26 cellular contexts compared by ENCODE assay signal in the genomic region with DNA sequence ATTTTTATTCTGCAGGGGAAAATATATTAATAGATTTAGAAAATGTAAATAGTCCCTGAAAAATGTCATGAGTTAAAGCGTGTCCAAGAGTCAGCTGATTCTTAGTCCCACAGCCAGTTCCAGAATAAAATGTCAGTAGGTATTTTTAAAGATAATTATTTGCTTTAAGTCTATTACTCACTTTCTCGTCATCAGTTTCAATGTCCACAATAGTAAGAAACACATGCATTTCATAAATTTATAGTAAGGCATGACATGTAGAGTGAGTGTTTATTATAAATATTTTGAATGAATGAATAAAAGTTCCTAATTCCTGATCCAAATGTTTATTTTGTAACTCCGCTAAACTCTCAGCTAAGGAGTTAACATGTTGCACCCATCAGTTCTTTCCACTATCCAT.
A peak's percentile ranks its signal among the peaks of the same experiment; 100 is the strongest.
DNase-seq lines count a peak whose midpoint lies in the region; ATAC-seq, FAIRE-seq and TF ChIP-seq lines count a peak whose summit lies in the region.
"Had no signal": no experiment of that assay in that cellular context is flagged by ENCODE, and none has a peak within 500 bp of the region (broad histone marks: within the 10 kb centered on the region; RNA-seq: fewer than 3 reads in every experiment).

No MANE protein-coding gene starts in this region.

- H3K27ac ChIP-seq in IMR-90 (ENCODE audit: insufficient read depth, low read length) (peak overlapping the region; percentile 87), smooth muscle cell (ENCODE audit: low read depth) (peak overlapping the region; percentile 80), Peyer's patch (no peak overlapping the region)
- H3K27ac ChIP-seq: SK-N-MC had no signal

- TF ChIP-seq POLR2A in IMR-90 (IDR thresholded peaks at IDR 0.05; ENCODE audit: low read depth, low read length) (no peak), Peyer's patch (IDR thresholded peaks at IDR 0.05) (no peak)

- H3K4me3 Mint-ChIP-seq in chondrocyte (ENCODE audit: unreplicated experiment): no peak overlapping the region
- no peak overlapping the region for H3K4me3 Mint-ChIP-seq in activated T-cell treated with anti-CD3 and anti-CD28 coated beads, Interleukin-2, amount 50 U/mL, for 24 hours
- H3K4me3 Mint-ChIP-seq: CD4-positive, alpha-beta memory T cell had no signal

- H3K36me3 Mint-ChIP-seq in chondrocyte (ENCODE audit: low read depth): no peaks in the 10 kb centered on the region
- no peaks in the 10 kb centered on the region for H3K36me3 Mint-ChIP-seq in activated T-cell treated with anti-CD3 and anti-CD28 coated beads, Interleukin-2, amount 50 U/mL, for 24 hours (ENCODE audit: low read depth)
- H3K36me3 Mint-ChIP-seq: CD4-positive, alpha-beta memory T cell had no signal

- peak overlapping the region; percentile 99 for H2BK120ac ChIP-seq in IMR-90 (ENCODE audit: low read depth, low read length)

- peak overlapping the region; percentile 98; the same call in 1 of the 2 replicates for H3K14ac ChIP-seq in IMR-90 (replicated peaks; ENCODE audit: low read depth, low read length)

- peaks cover 8% of the 10 kb centered on the region for H3K4me1 Mint-ChIP-seq in chondrocyte (ENCODE audit: low read depth)
- no peaks in the 10 kb centered on the region for H3K4me1 Mint-ChIP-seq in activated T-cell treated with anti-CD3 and anti-CD28 coated beads, Interleukin-2, amount 50 U/mL, for 24 hours (ENCODE audit: low read depth)
- H3K4me1 Mint-ChIP-seq: CD4-positive, alpha-beta memory T cell had no signal

- H3K36me3 ChIP-seq in IMR-90 (ENCODE audit: control insufficient read depth, insufficient read depth, low read length): no peaks in the 10 kb centered on the region
- H3K36me3 ChIP-seq in smooth muscle cell (ENCODE audit: low read depth): no peaks in the 10 kb centered on the region
- H3K36me3 ChIP-seq in Peyer's patch: no peaks in the 10 kb centered on the region

- H3K9ac ChIP-seq in IMR-90 (ENCODE audit: low read depth, low read length): no peak overlapping the region
- peak overlapping the region; percentile 71 for H3K9ac ChIP-seq in smooth muscle cell (ENCODE audit: low read depth)

- no peak overlapping the region for H2AK9ac ChIP-seq in IMR-90 (replicated peaks; ENCODE audit: low read depth, low read length, poor library complexity)

- in situ Hi-C loops in IMR-90 (cut with MboI; ENCODE audit: low sequenced_read_pairs): no loop called here

- H3K79me1 ChIP-seq in IMR-90 (ENCODE audit: low read depth in 1 of 2, low read length in 2 of 2): no peaks in the 10 kb centered on the region

- no peaks in the 10 kb centered on the region for H3K79me2 ChIP-seq in smooth muscle cell (ENCODE audit: low read depth)

- H3K9me3 Mint-ChIP-seq in chondrocyte (ENCODE audit: low read depth): no peaks in the 10 kb centered on the region
- peaks cover 13% of the 10 kb centered on the region for H3K9me3 Mint-ChIP-seq in activated T-cell treated with anti-CD3 and anti-CD28 coated beads, Interleukin-2, amount 50 U/mL, for 24 hours

- peak overlapping the region; percentile 74; the same call in 1 of the 2 replicates for H3K4me2 ChIP-seq in IMR-90 (ENCODE audit: low read depth, low read length)
- no peak overlapping the region for H3K4me2 ChIP-seq in smooth muscle cell

- no TSS peak for BruUV-seq in IMR-90 (replicated peaks; lab: Mats Ljungman, UMichigan)

- H3K4ac ChIP-seq in IMR-90 (ENCODE audit: low read depth, low read length): peak overlapping the region; percentile 98

- peak; percentile 11 for FAIRE-seq in D721Med (lab: Jason Lieb, UNC)
- FAIRE-seq: A204.1, GM12878, HTR-8/SVneo, RCC 7860 had no signal

- H3K23ac ChIP-seq in IMR-90 (ENCODE audit: low read depth, low read length): peak overlapping the region; percentile 98; the same call in 1 of the 2 replicates

- H4K20me1 ChIP-seq in IMR-90 (ENCODE audit: insufficient read depth, low read length): no peaks in the 10 kb centered on the region
- H4K20me1 ChIP-seq in smooth muscle cell (ENCODE audit: low read depth): no peaks in the 10 kb centered on the region

- H4K91ac ChIP-seq in IMR-90 (ENCODE audit: insufficient read depth, low read depth, low read length): peak overlapping the region; percentile 95

- H3K9me1 ChIP-seq in IMR-90 (ENCODE audit: insufficient read depth, low read length): peaks cover 3% of the 10 kb centered on the region

- H3K4me3 ChIP-seq in IMR-90 (ENCODE audit: insufficient read depth, low read depth, low read length): no peak overlapping the region
- no peak overlapping the region for H3K4me3 ChIP-seq in smooth muscle cell
- H3K4me3 ChIP-seq in Peyer's patch: no peak overlapping the region
- H3K4me3 ChIP-seq: GM12878, SK-N-MC had no signal

- H3K27ac Mint-ChIP-seq in chondrocyte (ENCODE audit: unreplicated experiment): peak overlapping the region; percentile 60
- H3K27ac Mint-ChIP-seq in activated T-cell treated with anti-CD3 and anti-CD28 coated beads, Interleukin-2, amount 50 U/mL, for 24 hours: no peak overlapping the region
- H3K27ac Mint-ChIP-seq: CD4-positive, alpha-beta memory T cell had no signal

- TF ChIP-seq CTCF in D721Med (IDR thresholded peaks at IDR 0.05; ENCODE audit: insufficient read depth, missing control alignments) (no peak), IMR-90 (conservative IDR thresholded peaks at IDR 0.05; ENCODE audit: low read depth, low read length) (no peak), chondrocyte (IDR thresholded peaks at IDR 0.05) (no peak), smooth muscle cell (IDR thresholded peaks at IDR 0.05; ENCODE audit: borderline replicate concordance, insufficient read depth, poor library complexity, severe bottlenecking) (no peak), Peyer's patch (IDR thresholded peaks at IDR 0.05) (no peak)

- dilution Hi-C loops in IMR-90 (cut with HindIII; ENCODE audit: low sequenced_read_pairs, unreplicated experiment): no loop called here

- H3K27me3 Mint-ChIP-seq in chondrocyte (ENCODE audit: low read depth): no peaks in the 10 kb centered on the region
- no peaks in the 10 kb centered on the region for H3K27me3 Mint-ChIP-seq in activated T-cell treated with anti-CD3 and anti-CD28 coated beads, Interleukin-2, amount 50 U/mL, for 24 hours
- H3K27me3 Mint-ChIP-seq: CD4-positive, alpha-beta memory T cell had no signal

- peak overlapping the region; percentile 86; the same call in 1 of the 2 replicates for H3K56ac ChIP-seq in IMR-90 (ENCODE audit: extremely low read depth, insufficient read depth, low read length)

- H4K5ac ChIP-seq in IMR-90 (ENCODE audit: low read depth, low read length): no peak overlapping the region; the same call in 1 of the 2 replicates

- POLR2A ChIA-PET in IMR-90 (lab: Charles Lee; ENCODE audit: unreplicated experiment): interaction anchor here (0.6 kb wide), 1 partner anchor 74 kb away, joined by 3 read pairs; no protein-coding TSS in a partner anchor

- peak overlapping the region; percentile 97 for H2BK5ac ChIP-seq in IMR-90 (ENCODE audit: low read depth, low read length, poor library complexity, severe bottlenecking)

- WGBS in IMR-90 (ENCODE audit: extremely low coverage in 2 of 2, insufficient read length in 1 of 2), 2 experiments: 0% methylated on average over 1 of the region's 3 CpGs; no CpG with 5 or more reads in 1 of the 2 experiments
- WGBS in smooth muscle cell (ENCODE audit: low lambda C conversion rate): 93% methylated on average over 3 of the region's 3 CpGs

- H3K27me3 ChIP-seq in IMR-90 (ENCODE audit: control insufficient read depth, insufficient read depth, low read length): no peaks in the 10 kb centered on the region
- no peaks in the 10 kb centered on the region for H3K27me3 ChIP-seq in smooth muscle cell (ENCODE audit: low read depth)
- H3K27me3 ChIP-seq in Peyer's patch: no peaks in the 10 kb centered on the region

- H2AFZ ChIP-seq in IMR-90 (replicated peaks; ENCODE audit: low read length, poor library complexity) (no peak overlapping the region), smooth muscle cell (ENCODE audit: low read depth) (no peak overlapping the region)

- peak overlapping the region; percentile 99; the same call in 1 of the 2 replicates for H3K18ac ChIP-seq in IMR-90 (ENCODE audit: low read depth, low read length)

- H3K9me3 ChIP-seq in IMR-90 (ENCODE audit: control insufficient read depth, insufficient read depth, low read length) (no peaks in the 10 kb centered on the region), smooth muscle cell (replicated peaks; ENCODE audit: low read depth) (no peaks in the 10 kb centered on the region), Peyer's patch (no peaks in the 10 kb centered on the region)

- no peaks in the 10 kb centered on the region for H3F3A ChIP-seq in smooth muscle cell (ENCODE audit: low read depth)

- H3K4me1 ChIP-seq in IMR-90 (ENCODE audit: control insufficient read depth, insufficient read depth, low read length) (peaks cover 4% of the 10 kb centered on the region), smooth muscle cell (ENCODE audit: low read depth) (no peaks in the 10 kb centered on the region), Peyer's patch (no peaks in the 10 kb centered on the region)

- H2BK20ac ChIP-seq in IMR-90 (ENCODE audit: low read depth, low read length): peak overlapping the region; percentile 99

- TF ChIP-seq RAD21 in IMR-90 (IDR thresholded peaks at IDR 0.05; ENCODE audit: low read length): no peak

- H2BK15ac ChIP-seq in IMR-90 (ENCODE audit: low read depth, low read length): peak overlapping the region; percentile 68; the same call in 1 of the 3 replicates

- DNase-seq in D721Med (ENCODE audit: insufficient read length, low spot score) (no peak), IMR-90 (peak; percentile 79), chondrocyte (ENCODE audit: low spot score) (no peak), smooth muscle cell (lab: John Stamatoyannopoulos, UW; ENCODE audit: unreplicated experiment) (no peak), Peyer's patch (no peak)
- DNase-seq in activated T-cell treated with anti-CD3 and anti-CD28 coated beads, Interleukin-2, amount 50 U/mL, for 24 hours: no peak
- DNase-seq: C1 segment of cervical spinal cord; CD4-positive, alpha-beta memory T cell; COR-L47; GDM1; KG1; MM.1S; NCI-H1048; NCI-H1417; NCI-H1694; NCI-H2029 treated with DMSO at 0.1 percent for 48 hours; NCI-H2227 treated with DMSO at 0.1 percent for 48 hours; NCI-H510A; NCI-H69; SIG-M5 had no signal

- H4K8ac ChIP-seq in IMR-90 (ENCODE audit: low read depth in 2 of 2, low read length in 2 of 2): peak overlapping the region; percentile 87 to 97; a peak in 3 of 4 replicates

- CTCF ChIA-PET in IMR-90 (lab: Yijun Ruan, JAX): no interaction called here

- intact Hi-C loops in IMR-90 (cut with micrococcal nuclease): no loop called here

- ATAC-seq in IMR-90 (ENCODE audit: low read depth): peak; percentile 71
- ATAC-seq in HG03439 (IDR thresholded peaks at IDR 0.05; ENCODE audit: unreplicated experiment): no peak
- ATAC-seq: GM12878 had no signal

- H2AK5ac ChIP-seq in IMR-90 (ENCODE audit: low read depth, low read length): peak overlapping the region; percentile 89; the same call in 1 of the 2 replicates

Comparison
In these comparisons a context has a peak if more than half of its experiments do, and no peak if none do; other contexts are left out.
1. H3K27ac ChIP-seq: peak in IMR-90 (single experiment) and smooth muscle cell (single experiment); none in Peyer's patch (0 of 4).